ENCODE assay signal across 8 cellular contexts in genomic region chr2:230847883-230848388, GRCh38. TPM values are rescaled to one million over a fixed set of nuclear protein-coding genes. Genes with fewer than 3 reads are reported as not detected.
DNase-seq lines count a peak whose midpoint lies in the region; ATAC-seq, FAIRE-seq and TF ChIP-seq lines count a peak whose summit lies in the region.

No MANE protein-coding gene starts in this region.

- no peaks in the 10 kb centered on the region for H3K4me1 ChIP-seq in SJCRH30
- no peaks in the 10 kb centered on the region for H3K4me1 ChIP-seq in pancreas
- peaks cover 0 to 5% (median 0%) of the 10 kb centered on the region in 4 donors for H3K4me1 ChIP-seq in tibial nerve

- H3K4me3 ChIP-seq in SJCRH30 (no peak overlapping the region), pancreas (no peak overlapping the region), tibial nerve (peak overlapping the region in 2 of 4 donors; percentile 16 to 27)

- no peak overlapping the region for H3K27ac ChIP-seq in SJCRH30
- H3K27ac ChIP-seq in pancreas, result no peak overlapping the region
- H3K27ac ChIP-seq in tibial nerve, result no peak overlapping the region

- H3K36me3 ChIP-seq in SJCRH30 (no peaks in the 10 kb centered on the region), pancreas (no peaks in the 10 kb centered on the region), tibial nerve (no peaks in the 10 kb centered on the region)

- ATAC-seq in GM19397 (IDR thresholded peaks at IDR 0.05; ENCODE audit: unreplicated experiment) (peak; percentile 91), pancreas (peak; percentile 89 to 99 (median 96))

- no peak for TF ChIP-seq EP300 in tibial nerve (IDR thresholded peaks at IDR 0.05)

- H3K27me3 ChIP-seq in SJCRH30 (no peaks in the 10 kb centered on the region), pancreas (peaks cover 0 to 4% (median 0%) of the 10 kb centered on the region in 4 donors), tibial nerve (peaks cover 0 to 4% of the 10 kb centered on the region in 2 donors)

- H3K9me3 ChIP-seq in SJCRH30 (replicated peaks) (0 out of 2 replicates have a peak, but pooled peaks cover 4% of the 10 kb centered on the region), pancreas (no peaks in the 10 kb centered on the region), tibial nerve (peaks cover 0 to 8% (median 0%) of the 10 kb centered on the region in 4 donors)

- TF ChIP-seq CTCF in pancreas (IDR thresholded peaks at IDR 0.05), result peak; percentile 69 to 85 (median 78)
- TF ChIP-seq CTCF in tibial nerve (IDR thresholded peaks at IDR 0.05), result peak; percentile 82 to 89 (median 87)

- WGBS in pancreas, 2 donors, result 13% methylated on average over 29 to 32 of the region's 32 CpGs
- 8 to 9% methylated on average over 32 of the region's 32 CpGs for WGBS in tibial nerve, 2 donors

- no peak for FAIRE-seq in pancreas (lab: Jason Lieb, UNC)

- TF ChIP-seq POLR2A in tibial nerve (IDR thresholded peaks at IDR 0.05), result no peak

- intact Hi-C loops in pancreas (cut with DNase I), result loop anchor here in 1 of 3 donors (5.0 kb wide), 1 partner anchor 139 kb away; no protein-coding TSS in a partner anchor

- DNase-seq in COR-L47 (lab: John Stamatoyannopoulos, UW), result peak; percentile 31
- DNase-seq in HPDE6-E6E7 (ENCODE audit: extremely low spot score), result peak; percentile 81
- peak; percentile 77 to 85 for DNase-seq in SJCRH30
- peak; percentile 89 for DNase-seq in activated gamma-delta T cell treated with Interleukin-2 at 50 U/mL for 16 hours
- DNase-seq in germinal center (ENCODE audit: low spot score), result peak; percentile 84
- DNase-seq in pancreas, result peak; percentile 65 to 96 (median 81)
- peak; percentile 61 to 80 for DNase-seq in tibial nerve (ENCODE audit: low spot score in 2 of 2)

RNA-seq across cellular contexts. Expression of gene ITM2C, which starts 16.8 kb away (rescaled TPM):
- total RNA-seq in SJCRH30 (2014; rRNA removed; shearing (Covaris generic)), result 18.1 and 20.9 TPM in 2 replicates
- total RNA-seq in pancreas, result 10 to 100 TPM; 26.2 to 68.7 (median 40.3) TPM
- polyA plus RNA-seq in pancreas, result 10 to 100 TPM; 39.0 to 96.3 TPM
- 100 to 1,000 TPM in 3 of 4 donors, 10 to 100 TPM in 1; 80.1 to 146 (median 128) TPM for total RNA-seq in tibial nerve

Comparison
In these comparisons a context has a peak if more than half of its experiments do, and no peak if none do; other contexts are left out.
1. DNase-seq: peak in every context shown above with its lines; median percentile 89 in activated gamma-delta T cell treated with Interleukin-2 at 50 U/mL for 16 hours; 84 in germinal center; 81 in HPDE6-E6E7; 81 in SJCRH30; 81 in pancreas; 70 in tibial nerve; 31 in COR-L47.